In genomic region chr4:53123171-53123570, GRCh38 we compare ENCODE assay signal across 15 cellular contexts.
A peak's percentile ranks its signal among the peaks of the same experiment; 100 is the strongest.
DNase-seq lines count a peak whose midpoint lies in the region; ATAC-seq and TF ChIP-seq lines count a peak whose summit lies in the region.
"Had no signal": no experiment of that assay in that cellular context is flagged by ENCODE, and none has a peak within 500 bp of the region (broad histone marks: within the 10 kb centered on the region; RNA-seq: fewer than 3 reads in every experiment).

No MANE protein-coding gene starts in this region.

- no peaks in the 10 kb centered on the region for H3K36me3 ChIP-seq in mucosa of descending colon (ENCODE audit: low read depth)

- intact Hi-C loops in mucosa of descending colon (cut with DNase I, micrococcal nuclease): no loop called here

- ATAC-seq in mucosa of descending colon (peak; percentile 45), T-cell (replicated peaks in 1 of 4) (no peak)
- ATAC-seq in activated naive CD8-positive, alpha-beta T cell treated with anti-CD3 and anti-CD28 coated beads, Interleukin-2, amount 50 U/mL, for 24 hours: no peak
- ATAC-seq: CD8-positive, alpha-beta T cell had no signal

- no peaks in the 10 kb centered on the region for H3K27me3 Mint-ChIP-seq in T-cell
- no peaks in the 10 kb centered on the region for H3K27me3 Mint-ChIP-seq in activated naive CD8-positive, alpha-beta T cell treated with anti-CD3 and anti-CD28 coated beads, Interleukin-2, amount 50 U/mL, for 24 hours

- H3K9me3 Mint-ChIP-seq in T-cell: no peaks in the 10 kb centered on the region
- H3K9me3 Mint-ChIP-seq in activated naive CD8-positive, alpha-beta T cell treated with anti-CD3 and anti-CD28 coated beads, Interleukin-2, amount 50 U/mL, for 24 hours: no peaks in the 10 kb centered on the region
- H3K9me3 Mint-ChIP-seq: CD14-positive monocyte; CD8-positive, alpha-beta T cell; H9 had no signal

- no peak overlapping the region for H3K27ac Mint-ChIP-seq in T-cell
- no peak overlapping the region for H3K27ac Mint-ChIP-seq in activated naive CD8-positive, alpha-beta T cell treated with anti-CD3 and anti-CD28 coated beads, Interleukin-2, amount 50 U/mL, for 24 hours
- H3K27ac Mint-ChIP-seq: CD14-positive monocyte; CD8-positive, alpha-beta T cell; H9 had no signal

- no peak overlapping the region for H3K4me3 ChIP-seq in fibroblast of villous mesenchyme (ENCODE audit: low read depth, low read length)
- no peak overlapping the region for H3K4me3 ChIP-seq in mucosa of descending colon

- TF ChIP-seq CTCF in fibroblast of villous mesenchyme (IDR thresholded peaks at IDR 0.05; ENCODE audit: insufficient read depth, low read depth, low read length): no peak
- no peak for TF ChIP-seq CTCF in mucosa of descending colon (IDR thresholded peaks at IDR 0.05)

- peaks cover 12% of the 10 kb centered on the region for H3K4me1 ChIP-seq in mucosa of descending colon (ENCODE audit: low read depth)

- POLR2A ChIA-PET in T-cell (lab: Charles Lee): no interaction called here

- CTCF ChIA-PET in T-cell (lab: Charles Lee): no interaction called here

- no peaks in the 10 kb centered on the region for H3K9me3 ChIP-seq in mucosa of descending colon

- peaks cover 26% of the 10 kb centered on the region for H3K36me3 Mint-ChIP-seq in T-cell
- H3K36me3 Mint-ChIP-seq in activated naive CD8-positive, alpha-beta T cell treated with anti-CD3 and anti-CD28 coated beads, Interleukin-2, amount 50 U/mL, for 24 hours (ENCODE audit: low read depth): peaks cover 16% of the 10 kb centered on the region

- H3K4me3 Mint-ChIP-seq in T-cell: no peak overlapping the region
- H3K4me3 Mint-ChIP-seq in activated naive CD8-positive, alpha-beta T cell treated with anti-CD3 and anti-CD28 coated beads, Interleukin-2, amount 50 U/mL, for 24 hours: no peak overlapping the region
- H3K4me3 Mint-ChIP-seq: CD14-positive monocyte; CD8-positive, alpha-beta T cell; H9 had no signal

- DNase-seq in NCI-H1092 treated with DMSO at 0.1 percent for 48 hours (lab: John Stamatoyannopoulos, UW) (peak; percentile 0), NCI-H1092 (lab: John Stamatoyannopoulos, UW) (no peak), fibroblast of villous mesenchyme (ENCODE audit: low read depth) (peak; percentile 32), mucosa of descending colon (no peak), T-cell (no peak)
- no peak for DNase-seq in activated naive CD8-positive, alpha-beta T cell treated with anti-CD3 and anti-CD28 coated beads, Interleukin-2, amount 50 U/mL, for 24 hours
- no peak for DNase-seq in stimulated activated naive CD4-positive, alpha-beta T cell treated with Interleukin-2 at 50 U/mL for 16 hours (lab: John Stamatoyannopoulos, UW)
- DNase-seq: CD8-positive, alpha-beta T cell; COR-L47; DMS153; DMS79 treated with DMSO at 0.1 percent for 48 hours; EL; GOT3; H9 had no signal

- H3K4me1 Mint-ChIP-seq in T-cell: peaks cover 5 to 16% (median 5%) of the 10 kb centered on the region in 3 donors
- H3K4me1 Mint-ChIP-seq in activated naive CD8-positive, alpha-beta T cell treated with anti-CD3 and anti-CD28 coated beads, Interleukin-2, amount 50 U/mL, for 24 hours: peaks cover 3% of the 10 kb centered on the region
- H3K4me1 Mint-ChIP-seq: CD14-positive monocyte had no signal

Comparison
In these comparisons a context has a peak if more than half of its experiments do, and no peak if none do; other contexts are left out.
1. DNase-seq: peak in NCI-H1092 treated with DMSO at 0.1 percent for 48 hours (single experiment) and fibroblast of villous mesenchyme (single experiment); none in NCI-H1092 (single experiment), mucosa of descending colon (0 of 3), T-cell (0 of 34), activated naive CD8-positive, alpha-beta T cell treated with anti-CD3 and anti-CD28 coated beads, Interleukin-2, amount 50 U/mL, for 24 hours (single experiment) and stimulated activated naive CD4-positive, alpha-beta T cell treated with Interleukin-2 at 50 U/mL for 16 hours (single experiment).